Comparison of ENCODE assay signal across 31 cellular contexts in genomic region chr5:2629035-2629434, GRCh38.
"Had no signal": no experiment of that assay in that cellular context is flagged by ENCODE, and none has a peak within 500 bp of the region (broad histone marks: within the 10 kb centered on the region; RNA-seq: fewer than 3 reads in every experiment).

No MANE protein-coding gene starts in this region.

- H3K36me3 ChIP-seq: brain microvascular endothelial cell, esophagus muscularis mucosa, gastroesophageal sphincter, WERI-Rb-1 had no signal

- H3K4me1 ChIP-seq: esophagus muscularis mucosa, gastroesophageal sphincter had no signal

- H3K36me3 Mint-ChIP-seq: activated naive CD8-positive, alpha-beta T cell; T-cell had no signal

- H3K27me3 ChIP-seq: brain microvascular endothelial cell had no signal

- ATAC-seq: activated CD4-positive, CD25-positive, alpha-beta regulatory T cell treated with anti-CD3 and anti-CD28 coated beads, Interleukin-2, amount 50 U/mL, for 24 hours; activated CD8-positive, alpha-beta T cell treated with anti-CD3 and anti-CD28 coated beads for 36 hours; activated T-cell treated with anti-CD3 and anti-CD28 coated beads, Interleukin-2, amount 50 U/mL, for 4 hours; activated T-helper 17 cell treated with anti-CD3 and anti-CD28 coated beads, Interleukin-2, amount 50 U/mL, for 72 hours; gastroesophageal sphincter; T-cell; T-helper 17 cell had no signal

- H3K4me3 Mint-ChIP-seq: activated B cell treated with CpG ODN at 0.5 μM for 24 hours; activated CD8-positive, alpha-beta T cell treated with anti-CD3 and anti-CD28 coated beads for 36 hours; activated naive CD8-positive, alpha-beta T cell; activated T-cell treated with anti-CD3 and anti-CD28 coated beads, Interleukin-2, amount 50 U/mL, for 4 hours; activated T-helper 17 cell treated with anti-CD3 and anti-CD28 coated beads, Interleukin-2, amount 50 U/mL, for 72 hours; central memory CD8-positive, alpha-beta T cell; dendritic cell treated with granulocyte-macrophage colony-stimulating factor and Interleukin-4, amounts not matched to agents 40 ng/mL and 50 ng/mL, for 4 days; T-cell; T-helper 17 cell; T-helper 2 cell treated with Interferon-gamma antibody and Interleukin-4, amounts not matched to agents 5 μg/mL and 100 μg/mL, for 36 hours had no signal

- H3K27me3 Mint-ChIP-seq: activated B cell treated with CpG ODN at 0.5 μM for 24 hours; activated CD8-positive, alpha-beta T cell treated with anti-CD3 and anti-CD28 coated beads for 36 hours; activated naive CD8-positive, alpha-beta T cell; central memory CD8-positive, alpha-beta T cell; dendritic cell treated with granulocyte-macrophage colony-stimulating factor and Interleukin-4, amounts not matched to agents 40 ng/mL and 50 ng/mL, for 4 days; T-cell had no signal

- H3K27ac Mint-ChIP-seq: activated B cell treated with CpG ODN at 0.5 μM for 24 hours; activated CD8-positive, alpha-beta T cell treated with anti-CD3 and anti-CD28 coated beads for 36 hours; activated naive CD8-positive, alpha-beta T cell; activated T-helper 17 cell treated with anti-CD3 and anti-CD28 coated beads, Interleukin-2, amount 50 U/mL, for 72 hours; dendritic cell treated with granulocyte-macrophage colony-stimulating factor and Interleukin-4, amounts not matched to agents 40 ng/mL and 50 ng/mL, for 4 days; T-cell; T-helper 17 cell; T-helper 2 cell treated with Interferon-gamma antibody and Interleukin-4, amounts not matched to agents 5 μg/mL and 100 μg/mL, for 36 hours had no signal

- H3K27ac ChIP-seq: brain microvascular endothelial cell, coronary artery, dorsolateral prefrontal cortex, esophagus muscularis mucosa, gastroesophageal sphincter, WERI-Rb-1 had no signal

- H3K4me1 Mint-ChIP-seq: activated B cell treated with CpG ODN at 0.5 μM for 24 hours; activated T-helper 17 cell treated with anti-CD3 and anti-CD28 coated beads, Interleukin-2, amount 50 U/mL, for 72 hours; central memory CD8-positive, alpha-beta T cell; T-cell; T-helper 17 cell had no signal

- H3K4me3 ChIP-seq: coronary artery, dorsolateral prefrontal cortex, esophagus muscularis mucosa, gastroesophageal sphincter had no signal

- H3K9me3 Mint-ChIP-seq: activated B cell treated with CpG ODN at 0.5 μM for 24 hours; activated CD8-positive, alpha-beta T cell treated with anti-CD3 and anti-CD28 coated beads for 36 hours; activated T-cell treated with anti-CD3 and anti-CD28 coated beads, Interleukin-2, amount 50 U/mL, for 4 hours; central memory CD8-positive, alpha-beta T cell; dendritic cell treated with granulocyte-macrophage colony-stimulating factor and Interleukin-4, amounts not matched to agents 40 ng/mL and 50 ng/mL, for 4 days; T-helper 2 cell treated with Interferon-gamma antibody and Interleukin-4, amounts not matched to agents 5 μg/mL and 100 μg/mL, for 36 hours had no signal

- H3K9me3 ChIP-seq: esophagus muscularis mucosa, gastroesophageal sphincter had no signal

- DNase-seq: activated B cell treated with CpG ODN at 0.5 μM for 24 hours; activated CD4-positive, alpha-beta T cell treated with anti-CD3 and anti-CD28 coated beads for 48 hours; activated CD4-positive, alpha-beta T cell treated with anti-CD3 and anti-CD28 coated beads, Interleukin-2, amount 50 U/mL, for 1 hour; activated CD4-positive, alpha-beta T cell treated with anti-CD3 and anti-CD28 coated beads, Interleukin-2, amount 50 U/mL, for 48 hours; activated CD8-positive, alpha-beta memory T cell treated with anti-CD3 and anti-CD28 coated beads for 24 hours; activated CD8-positive, alpha-beta T cell treated with anti-CD3 and anti-CD28 coated beads for 36 hours; activated effector memory CD4-positive, alpha-beta T cell treated with Interleukin-2 at 50 U/mL for 16 hours; activated gamma-delta T cell treated with Interleukin-2 at 50 U/mL for 16 hours; activated naive CD4-positive, alpha-beta T cell treated with anti-CD3 and anti-CD28 coated beads, Interleukin-2, amount 50 U/mL, for 16 hours; activated naive CD4-positive, alpha-beta T cell treated with Interleukin-2 at 50 U/mL for 16 hours; activated T-cell treated with anti-CD3 and anti-CD28 coated beads, Interleukin-2, amount 50 U/mL, for 4 hours; amniotic stem cell; anterior cingulate cortex; brain microvascular endothelial cell; dorsolateral prefrontal cortex; effector memory CD4-positive, alpha-beta T cell; erythroblast; foreskin melanocyte; T-cell; T-helper 17 cell; T1000; WERI-Rb-1 had no signal
